In the genomic region with DNA sequence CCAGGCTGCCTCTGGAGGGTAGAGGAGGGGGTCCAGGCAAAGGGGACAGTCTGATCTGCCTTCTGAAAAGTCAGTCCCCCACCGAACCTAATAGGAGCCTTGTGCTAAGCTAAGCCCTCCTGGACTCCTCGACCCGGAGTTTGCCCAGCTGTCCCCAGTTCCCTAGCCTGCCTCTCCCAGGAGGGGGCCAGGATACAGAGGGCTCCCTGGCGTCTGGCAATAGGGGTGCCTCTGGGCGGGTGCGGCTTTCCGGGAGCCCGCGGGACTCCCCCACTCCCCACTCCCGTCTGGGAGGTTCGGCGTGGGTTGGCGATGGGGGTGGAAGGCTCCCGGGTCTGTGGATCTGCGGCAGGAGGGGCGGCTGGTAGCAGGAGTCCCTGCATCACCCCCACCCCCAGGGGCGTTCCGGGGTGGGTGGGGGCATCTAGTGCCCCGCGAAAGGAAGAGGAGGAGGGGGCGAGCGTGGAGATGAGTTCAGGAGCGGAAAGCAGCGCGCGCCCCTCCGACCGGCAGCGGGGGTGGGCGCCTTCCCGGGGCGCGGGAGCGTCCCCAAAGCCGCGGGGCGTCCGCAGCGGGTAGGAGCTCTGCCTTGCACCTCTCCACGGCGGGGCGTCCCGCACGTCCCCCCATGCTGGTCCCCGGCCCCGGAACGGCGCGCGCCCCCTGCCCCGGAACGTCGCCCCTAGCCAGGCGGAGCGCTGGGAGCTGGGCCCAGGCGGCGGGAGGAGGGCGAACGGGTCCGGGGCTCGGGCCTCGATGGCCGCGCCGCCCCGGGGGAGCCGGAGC, we compare ENCODE assay signal across 18 cellular contexts. TPM values are rescaled to one million over a fixed set of nuclear protein-coding genes. Genes with fewer than 3 reads are reported as not detected.
DNase-seq lines count a peak whose midpoint lies in the region; ATAC-seq and TF ChIP-seq lines count a peak whose summit lies in the region.
"Had no signal": no experiment of that assay in that cellular context is flagged by ENCODE, and none has a peak within 500 bp of the region (broad histone marks: within the 10 kb centered on the region; RNA-seq: fewer than 3 reads in every experiment).

No MANE protein-coding gene starts in this region.

- H3K27ac ChIP-seq in mammary epithelial cell (ENCODE audit: insufficient read depth, low read depth, low read length) (no peak overlapping the region), lower lobe of right lung (no peak overlapping the region), thoracic aorta (peak overlapping the region; percentile 54 to 66)
- H3K27ac ChIP-seq: pancreas had no signal

- H3K36me3 ChIP-seq in mammary epithelial cell (ENCODE audit: insufficient read depth, low read length) (no peaks in the 10 kb centered on the region), lower lobe of right lung (no peaks in the 10 kb centered on the region), thoracic aorta (no peaks in the 10 kb centered on the region)
- H3K36me3 ChIP-seq: pancreas had no signal

- 26% methylated on average over 8 of the region's 67 CpGs for WGBS in mammary epithelial cell (ENCODE audit: low coverage, missing lambda C conversion rate)

- DNase-seq in activated T-cell treated with anti-CD3 and anti-CD28 coated beads, Interleukin-2, amount 50 U/mL, for 24 hours, result no peak
- no peak for DNase-seq in activated T-cell treated with anti-CD3 and anti-CD28 coated beads for 4 hours
- no peak for DNase-seq in mammary epithelial cell
- DNase-seq in lower lobe of right lung, result no peak
- DNase-seq in thoracic aorta (ENCODE audit: low spot score), result no peak
- DNase-seq in activated T-helper 1 cell treated with anti-CD3 and anti-CD28 coated beads, Interleukin-12 subunit alpha, Interleukin-12 subunit beta, Interleukin-2, Interleukin-4 antibody, amounts not matched to agents 30 ng/mL and 10 ng/mL and 1 ng/mL, durations not matched to agents 14 hours and 24 hours and 36 hours (ENCODE audit: low spot score), result no peak
- no peak for DNase-seq in SW480 (ENCODE audit: low spot score)
- no peak for DNase-seq in SKM-1 (lab: John Stamatoyannopoulos, UW; ENCODE audit: unreplicated experiment)
- DNase-seq: activated CD4-positive, alpha-beta T cell treated with anti-CD3 and anti-CD28 coated beads, Interleukin-2, amount 50 U/mL, for 1 hour; activated naive CD4-positive, alpha-beta T cell treated with anti-CD3 and anti-CD28 coated beads, Interleukin-2, amount 50 U/mL, for 16 hours; DMS79; NCI-H1417 treated with DMSO at 0.1 percent for 48 hours; pancreas; SW 1271 had no signal

- H3K9me3 ChIP-seq in mammary epithelial cell (replicated peaks; ENCODE audit: insufficient read depth, low read length), result no peaks in the 10 kb centered on the region
- H3K9me3 ChIP-seq in lower lobe of right lung, result no peaks in the 10 kb centered on the region
- no peaks in the 10 kb centered on the region for H3K9me3 ChIP-seq in thoracic aorta
- H3K9me3 ChIP-seq: pancreas had no signal

- H3K4me1 ChIP-seq in mammary epithelial cell (ENCODE audit: insufficient read depth, low read length) (no peaks in the 10 kb centered on the region), lower lobe of right lung (no peaks in the 10 kb centered on the region), thoracic aorta (ENCODE audit: control insufficient read depth in 1 of 2, low read depth in 2 of 2) (peaks cover 0 to 42% of the 10 kb centered on the region in 2 donors)
- H3K4me1 ChIP-seq: pancreas had no signal

- in situ Hi-C loops in mammary epithelial cell (cut with MboI; ENCODE audit: low sequenced_read_pairs in 2 of 2), result no loop called here

- BruUV-seq in mammary epithelial cell (replicated peaks; lab: Mats Ljungman, UMichigan), result no TSS peak

- peak overlapping the region; percentile 30 for H3K4me2 ChIP-seq in mammary epithelial cell (ENCODE audit: insufficient read depth, low read depth, low read length)

- no peaks in the 10 kb centered on the region for H3K36me3 Mint-ChIP-seq in activated T-cell treated with anti-CD3 and anti-CD28 coated beads, Interleukin-2, amount 50 U/mL, for 24 hours (ENCODE audit: low read depth)
- no peaks in the 10 kb centered on the region for H3K36me3 Mint-ChIP-seq in activated T-helper 1 cell treated with anti-CD3 and anti-CD28 coated beads, Interleukin-12 subunit alpha, Interleukin-12 subunit beta, Interleukin-2, Interleukin-4 antibody, amounts not matched to agents 30 ng/mL and 10 ng/mL and 1 ng/mL, durations not matched to agents 14 hours and 24 hours and 36 hours (ENCODE audit: low read depth)

- no peak overlapping the region for H3K4me3 ChIP-seq in mammary epithelial cell (replicated peaks in 1 of 3; ENCODE audit: insufficient read depth in 1 of 3, low read depth in 2 of 3, low read length in 3 of 3)
- peak overlapping the region; percentile 19 for H3K4me3 ChIP-seq in lower lobe of right lung
- peak overlapping the region; percentile 72 for H3K4me3 ChIP-seq in thoracic aorta
- H3K4me3 ChIP-seq: GM12878 had no signal

- H3K9ac ChIP-seq in mammary epithelial cell (ENCODE audit: insufficient read depth, low read length), result no peak overlapping the region

- H3K27me3 ChIP-seq in mammary epithelial cell (ENCODE audit: insufficient read depth, low read length) (peaks cover 31% of the 10 kb centered on the region), lower lobe of right lung (ENCODE audit: low read depth) (peaks cover 45% of the 10 kb centered on the region), thoracic aorta (replicated peaks; ENCODE audit: insufficient read depth) (no peaks in the 10 kb centered on the region)

- H3K79me2 ChIP-seq in mammary epithelial cell (ENCODE audit: insufficient read depth, low read length), result no peaks in the 10 kb centered on the region

- dilution Hi-C loops in mammary epithelial cell (cut with HindIII; ENCODE audit: low sequenced_read_pairs), result no loop called here

- no peak overlapping the region for H3K27ac Mint-ChIP-seq in activated T-cell treated with anti-CD3 and anti-CD28 coated beads, Interleukin-2, amount 50 U/mL, for 24 hours
- no peak overlapping the region for H3K27ac Mint-ChIP-seq in activated T-helper 1 cell treated with anti-CD3 and anti-CD28 coated beads, Interleukin-12 subunit alpha, Interleukin-12 subunit beta, Interleukin-2, Interleukin-4 antibody, amounts not matched to agents 30 ng/mL and 10 ng/mL and 1 ng/mL, durations not matched to agents 14 hours and 24 hours and 36 hours

- ATAC-seq in lower lobe of right lung, result no peak
- ATAC-seq in thoracic aorta (ENCODE audit: insufficient number of reproducible peaks, low FRiP score, low read depth), result no peak
- ATAC-seq: GM12878, pancreas had no signal

- CTCF ChIA-PET in mammary epithelial cell (lab: Charles Lee; ENCODE audit: low non-redundant PET), result no interaction called here

- H3K9me3 Mint-ChIP-seq in activated T-cell treated with anti-CD3 and anti-CD28 coated beads, Interleukin-2, amount 50 U/mL, for 24 hours, result no peaks in the 10 kb centered on the region
- no peaks in the 10 kb centered on the region for H3K9me3 Mint-ChIP-seq in activated T-helper 1 cell treated with anti-CD3 and anti-CD28 coated beads, Interleukin-12 subunit alpha, Interleukin-12 subunit beta, Interleukin-2, Interleukin-4 antibody, amounts not matched to agents 30 ng/mL and 10 ng/mL and 1 ng/mL, durations not matched to agents 14 hours and 24 hours and 36 hours

- H3K27me3 Mint-ChIP-seq in activated T-cell treated with anti-CD3 and anti-CD28 coated beads, Interleukin-2, amount 50 U/mL, for 24 hours, result peaks cover 65% of the 10 kb centered on the region
- H3K27me3 Mint-ChIP-seq in activated T-helper 1 cell treated with anti-CD3 and anti-CD28 coated beads, Interleukin-12 subunit alpha, Interleukin-12 subunit beta, Interleukin-2, Interleukin-4 antibody, amounts not matched to agents 30 ng/mL and 10 ng/mL and 1 ng/mL, durations not matched to agents 14 hours and 24 hours and 36 hours (ENCODE audit: insufficient read depth), result peaks cover 48% of the 10 kb centered on the region

- H4K20me1 ChIP-seq in mammary epithelial cell (ENCODE audit: insufficient read depth, low read length), result no peaks in the 10 kb centered on the region

- H2AFZ ChIP-seq in mammary epithelial cell (ENCODE audit: low read depth, low read length), result no peak overlapping the region

- peaks cover 8% of the 10 kb centered on the region for H3K4me1 Mint-ChIP-seq in activated T-cell treated with anti-CD3 and anti-CD28 coated beads, Interleukin-2, amount 50 U/mL, for 24 hours (ENCODE audit: low read depth)
- peaks cover 7% of the 10 kb centered on the region for H3K4me1 Mint-ChIP-seq in activated T-helper 1 cell treated with anti-CD3 and anti-CD28 coated beads, Interleukin-12 subunit alpha, Interleukin-12 subunit beta, Interleukin-2, Interleukin-4 antibody, amounts not matched to agents 30 ng/mL and 10 ng/mL and 1 ng/mL, durations not matched to agents 14 hours and 24 hours and 36 hours (ENCODE audit: low read depth)

- intact Hi-C loops in mammary epithelial cell (cut with micrococcal nuclease), result loop anchor here (2.0 kb wide), 1 partner anchor 372 kb away; no protein-coding TSS in a partner anchor
- intact Hi-C loops in lower lobe of right lung (cut with DNase I), result no loop called here
- intact Hi-C loops in activated T-helper 1 cell treated with anti-CD3 and anti-CD28 coated beads, Interleukin-12 subunit alpha, Interleukin-12 subunit beta, Interleukin-2, Interleukin-4 antibody, amounts not matched to agents 30 ng/mL and 10 ng/mL and 1 ng/mL, durations not matched to agents 14 hours and 24 hours and 36 hours (cut with micrococcal nuclease), result no loop called here

- H3K4me3 Mint-ChIP-seq in activated T-cell treated with anti-CD3 and anti-CD28 coated beads, Interleukin-2, amount 50 U/mL, for 24 hours, result peak overlapping the region; percentile 29
- H3K4me3 Mint-ChIP-seq in activated T-helper 1 cell treated with anti-CD3 and anti-CD28 coated beads, Interleukin-12 subunit alpha, Interleukin-12 subunit beta, Interleukin-2, Interleukin-4 antibody, amounts not matched to agents 30 ng/mL and 10 ng/mL and 1 ng/mL, durations not matched to agents 14 hours and 24 hours and 36 hours, result no peak overlapping the region

- no peak for TF ChIP-seq CTCF in mammary epithelial cell (conservative IDR thresholded peaks at IDR 0.05 in 1 of 2, IDR thresholded peaks at IDR 0.05 in 1 of 2; ENCODE audit: extremely low read depth in 1 of 2, insufficient read depth in 1 of 2, low read depth in 1 of 2, low read length in 2 of 2)
- no peak for TF ChIP-seq CTCF in lower lobe of right lung (IDR thresholded peaks at IDR 0.05)
- no peak for TF ChIP-seq CTCF in thoracic aorta (IDR thresholded peaks at IDR 0.05)

RNA-seq across cellular contexts. Expression of a gene that starts 1.1 kb away (rescaled TPM):
- not detected for total RNA-seq in mammary epithelial cell
- not detected for polyA plus RNA-seq in mammary epithelial cell
- polyA minus RNA-seq in mammary epithelial cell, result not detected
- 0.30 TPM for total RNA-seq in lower lobe of right lung
- 1 to 10 TPM; 5.3 to 5.9 TPM for total RNA-seq in thoracic aorta
- not detected in 2 replicates for total RNA-seq in activated T-helper 1 cell treated with anti-CD3 and anti-CD28 coated beads, Interleukin-12 subunit alpha, Interleukin-12 subunit beta, Interleukin-2, Interleukin-4 antibody, amounts not matched to agents 30 ng/mL and 10 ng/mL and 1 ng/mL, durations not matched to agents 14 hours and 24 hours and 36 hours
- total RNA-seq: dermis blood vessel endothelial cell, GM12878, liver had no signal
- polyA plus RNA-seq: AG04450, GM12878, liver had no signal

Comparison
In these comparisons a context has a peak if more than half of its experiments do, and no peak if none do; other contexts are left out.
1. H3K27ac ChIP-seq: peak in thoracic aorta (2 of 2); none in mammary epithelial cell (single experiment) and lower lobe of right lung (single experiment).
2. H3K4me3 ChIP-seq: peak in lower lobe of right lung (single experiment) and thoracic aorta (single experiment); none in mammary epithelial cell (0 of 3).